In the genomic region with DNA sequence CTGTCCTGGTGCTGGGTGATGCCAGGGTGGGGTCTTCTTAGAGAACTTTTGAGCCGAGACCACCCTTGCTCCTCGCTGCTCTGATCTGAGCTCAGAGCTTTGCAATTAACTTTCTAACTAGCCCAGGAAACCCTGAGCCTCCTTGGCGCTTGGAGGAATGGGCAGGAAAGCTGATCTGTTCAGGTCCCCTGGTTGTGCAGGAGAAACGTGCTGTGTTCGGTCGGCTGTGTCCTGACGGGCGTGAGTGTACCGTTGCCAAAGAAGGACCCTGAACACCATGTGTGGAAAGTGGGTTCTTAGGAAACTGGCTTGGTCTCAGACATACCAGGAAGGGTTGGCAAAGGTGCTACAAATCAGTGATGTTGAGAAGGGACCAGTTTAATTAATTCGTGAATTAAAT, we compare ENCODE assay signal across 15 cellular contexts. TPM values are rescaled to one million over a fixed set of nuclear protein-coding genes. Genes with fewer than 3 reads are reported as not detected.
A peak's percentile ranks its signal among the peaks of the same experiment; 100 is the strongest.
DNase-seq lines count a peak whose midpoint lies in the region; ATAC-seq and TF ChIP-seq lines count a peak whose summit lies in the region.
"Had no signal": no experiment of that assay in that cellular context is flagged by ENCODE, and none has a peak within 500 bp of the region (broad histone marks: within the 10 kb centered on the region; RNA-seq: fewer than 3 reads in every experiment).

No MANE protein-coding gene starts in this region.

- H3K27ac Mint-ChIP-seq in Caco-2 (ENCODE audit: unreplicated experiment), result no peak overlapping the region
- no peak overlapping the region for H3K27ac Mint-ChIP-seq in brain
- H3K27ac Mint-ChIP-seq in nephron progenitor cell, result no peak overlapping the region

- intact Hi-C loops in Caco-2 (cut with micrococcal nuclease; ENCODE audit: unreplicated experiment), result no loop called here

- H3K9me3 Mint-ChIP-seq in Caco-2 (ENCODE audit: unreplicated experiment) (no peaks in the 10 kb centered on the region), brain (no peaks in the 10 kb centered on the region), nephron progenitor cell (no peaks in the 10 kb centered on the region)

- ATAC-seq in HG03159 (IDR thresholded peaks at IDR 0.05; ENCODE audit: unreplicated experiment), result no peak

- no peaks in the 10 kb centered on the region for H3K9me3 ChIP-seq in Caco-2
- H3K9me3 ChIP-seq in KOPT-K1 (ENCODE audit: insufficient read depth, low read length, poor library complexity, severe bottlenecking), result no peaks in the 10 kb centered on the region
- H3K9me3 ChIP-seq: thoracic aorta had no signal

- DNase-seq in Caco-2 (no peak), nephron progenitor cell (peak; percentile 35), NCI-H524 treated with DMSO at 0.1 percent for 48 hours (lab: John Stamatoyannopoulos, UW) (no peak)
- DNase-seq in stimulated activated CD4-positive, alpha-beta T cell treated with anti-CD3 and anti-CD28 coated beads, Interleukin-12 subunit alpha, Interleukin-12 subunit beta, amount 100 ng/mL, for 4 hours, result no peak
- DNase-seq: brain microvascular endothelial cell, COR-L47, kidney, NCI-H1417, NCI-H510A treated with DMSO at 0.1 percent for 48 hours, RPMI8226, T1000 had no signal

- H3K27ac ChIP-seq in KOPT-K1 (ENCODE audit: low read depth, low read length, poor library complexity, severe bottlenecking), result peak overlapping the region; percentile 92
- H3K27ac ChIP-seq: brain microvascular endothelial cell, thoracic aorta had no signal

- no peaks in the 10 kb centered on the region; the same call in 1 of the 2 replicates for H3K36me3 ChIP-seq in Caco-2 (ENCODE audit: control insufficient read depth, insufficient read depth, low read length)
- peaks cover 59% of the 10 kb centered on the region for H3K36me3 ChIP-seq in KOPT-K1 (ENCODE audit: insufficient read depth, low read length)
- H3K36me3 ChIP-seq: brain microvascular endothelial cell, thoracic aorta had no signal

- H3K4me1 ChIP-seq in Caco-2, result peaks cover 12% of the 10 kb centered on the region

- CTCF ChIA-PET in Caco-2 (lab: Charles Lee), result no interaction called here

- H3K27me3 ChIP-seq in Caco-2 (replicated peaks; ENCODE audit: control insufficient read depth, insufficient read depth, low read length), result no peaks in the 10 kb centered on the region

- TF ChIP-seq CTCF in Caco-2 (IDR thresholded peaks at IDR 0.05; ENCODE audit: insufficient read depth in 1 of 2, low read depth in 1 of 2, low read length in 1 of 2, severe bottlenecking in 1 of 2, unreplicated experiment in 1 of 2) (no peak), brain (conservative IDR thresholded peaks at IDR 0.05) (no peak), nephron progenitor cell (IDR thresholded peaks at IDR 0.05) (no peak)

- H3K4me3 ChIP-seq in Caco-2 (ENCODE audit: low read depth, low read length), result no peak overlapping the region

- H3K4me3 Mint-ChIP-seq in Caco-2 (ENCODE audit: unreplicated experiment) (peak overlapping the region; percentile 70), brain (peak overlapping the region; percentile 54 to 74 (median 67)), nephron progenitor cell (peak overlapping the region; percentile 77)

- no peaks in the 10 kb centered on the region for H3K27me3 Mint-ChIP-seq in Caco-2 (ENCODE audit: insufficient read depth, unreplicated experiment)
- peaks cover 51% of the 10 kb centered on the region for H3K27me3 Mint-ChIP-seq in brain
- peaks cover 15% of the 10 kb centered on the region for H3K27me3 Mint-ChIP-seq in nephron progenitor cell (ENCODE audit: low read depth, poor library complexity)

- peaks cover 6% of the 10 kb centered on the region for H3K4me1 Mint-ChIP-seq in Caco-2 (ENCODE audit: low read depth, unreplicated experiment)
- H3K4me1 Mint-ChIP-seq in brain, result peaks cover 17% of the 10 kb centered on the region
- peaks cover 44% of the 10 kb centered on the region for H3K4me1 Mint-ChIP-seq in nephron progenitor cell

- BruUV-seq in Caco-2 (replicated peaks; lab: Mats Ljungman, UMichigan), result no TSS peak

- POLR2A ChIA-PET in Caco-2 (lab: Charles Lee), result no interaction called here

- H3K36me3 Mint-ChIP-seq in Caco-2 (ENCODE audit: insufficient read depth, unreplicated experiment), result peaks cover 7% of the 10 kb centered on the region
- no peaks in the 10 kb centered on the region for H3K36me3 Mint-ChIP-seq in brain
- H3K36me3 Mint-ChIP-seq in nephron progenitor cell (ENCODE audit: low read depth), result peaks cover 13% of the 10 kb centered on the region

RNA-seq across cellular contexts. Expression of a gene that starts 1.8 kb away (rescaled TPM):
- total RNA-seq in Caco-2 (2022), result 36.2 and 36.5 TPM in 2 replicates
- polyA plus RNA-seq in brain (ENCODE audit: insufficient read depth, low read depth, low replicate concordance), result 5.9 TPM
